Comparison of ENCODE assay signal across 21 cellular contexts in genomic region chrX:124605518-124605917, GRCh38.
DNase-seq lines count a peak whose midpoint lies in the region; ATAC-seq, FAIRE-seq and TF ChIP-seq lines count a peak whose summit lies in the region.
"Had no signal": no experiment of that assay in that cellular context is flagged by ENCODE, and none has a peak within 500 bp of the region (broad histone marks: within the 10 kb centered on the region; RNA-seq: fewer than 3 reads in every experiment).

No MANE protein-coding gene starts in this region.

- no peak for DNase-seq in A549 (ENCODE audit: low read depth in 1 of 2, low spot score in 1 of 2)
- peak; percentile 10 for DNase-seq in RWPE1 (ENCODE audit: low spot score)
- peak; percentile 27 for DNase-seq in epithelial cell of esophagus (ENCODE audit: low read depth)
- peak; percentile 12 for DNase-seq in kidney tubule cell (ENCODE audit: low spot score)
- no peak for DNase-seq in NCI-H69 (lab: John Stamatoyannopoulos, UW)
- DNase-seq: 8988T; C1 segment of cervical spinal cord; Calu3; CD4-positive, alpha-beta memory T cell; COR-L47; DMS79; EL; GDM1; GOT3; HFFc6 had no signal

- no peak overlapping the region for H3K27ac ChIP-seq in A549
- no peak overlapping the region for H3K27ac ChIP-seq in RWPE1

- H3K4me3 ChIP-seq in A549 (no peak overlapping the region), epithelial cell of esophagus (ENCODE audit: low read length) (no peak overlapping the region)
- H3K4me3 ChIP-seq: GM12878, HAP-1 had no signal

- no peak for TF ChIP-seq EP300 in A549 (IDR thresholded peaks at IDR 0.05)

- TF ChIP-seq CTCF in A549 (IDR thresholded peaks at IDR 0.05) (no peak), RWPE1 (conservative IDR thresholded peaks at IDR 0.05; ENCODE audit: low read depth) (no peak), epithelial cell of esophagus (IDR thresholded peaks at IDR 0.05; ENCODE audit: insufficient read depth, low read depth, low read length, missing control alignments) (no peak)

- no peak for TF ChIP-seq RAD21 in A549 (conservative IDR thresholded peaks at IDR 0.05 in 1 of 2, IDR thresholded peaks at IDR 0.05 in 1 of 2)

- H3K9me3 ChIP-seq in A549, result no peaks in the 10 kb centered on the region
- H3K9me3 ChIP-seq: HAP-1 had no signal

- no peaks in the 10 kb centered on the region for H3K4me1 ChIP-seq in A549
- H3K4me1 ChIP-seq: HAP-1 had no signal

- TF ChIP-seq POLR2A in A549 (IDR thresholded peaks at IDR 0.05; ENCODE audit: low read length), result no peak

- 35% methylated on average over 1 of the region's 1 CpG for WGBS in A549 (ENCODE audit: missing lambda C conversion rate)

- H3K4me2 ChIP-seq in A549, result no peak overlapping the region

- CTCF ChIA-PET in A549 (lab: Yijun Ruan, JAX), result no interaction called here
- CTCF ChIA-PET in RWPE1 (lab: Yijun Ruan, JAX), result interaction anchor here (0.6 kb wide), 1 partner anchor 1222 kb away, joined by 3 read pairs; no protein-coding TSS in a partner anchor

- ATAC-seq in A549, result no peak
- ATAC-seq in GM21447 (IDR thresholded peaks at IDR 0.05; ENCODE audit: unreplicated experiment), result no peak
- no peak for ATAC-seq in GM19455 (IDR thresholded peaks at IDR 0.05; ENCODE audit: unreplicated experiment)
- ATAC-seq: GM12878 had no signal

- peak; percentile 76 for FAIRE-seq in A549 (lab: Jason Lieb, UNC)
- FAIRE-seq: GM12878, GM19239, H54 had no signal

- POLR2A ChIA-PET in A549 (lab: Yijun Ruan, JAX), result no interaction called here
- POLR2A ChIA-PET in RWPE1 (lab: Yijun Ruan, JAX; ENCODE audit: low non-redundant PET), result no interaction called here

TF ChIP-seq in A549, 52 proteins besides CTCF, POLR2A, EP300 and RAD21:
- no peak for TF ChIP-seq GATA3 (IDR thresholded peaks at IDR 0.05; ENCODE audit: borderline replicate concordance)
- no peak for TF ChIP-seq HOXB13 (CRISPR knock-in tag; IDR thresholded peaks at IDR 0.05; ENCODE audit: low read depth)
- TF ChIP-seq CBX8 (IDR thresholded peaks at IDR 0.05), result no peak
- no peak for TF ChIP-seq PBX3 (IDR thresholded peaks at IDR 0.05)
- no peak for TF ChIP-seq SREBF2 (IDR thresholded peaks at IDR 0.05)
- TF ChIP-seq CBX2 (IDR thresholded peaks at IDR 0.05; ENCODE audit: borderline replicate concordance, low read depth), result no peak
- TF ChIP-seq HOXA7 (CRISPR knock-in tag; IDR thresholded peaks at IDR 0.05), result no peak
- TF ChIP-seq MAFK (IDR thresholded peaks at IDR 0.05; ENCODE audit: partially characterized antibody), result no peak
- no peak for TF ChIP-seq FOSB (CRISPR knock-in tag; IDR thresholded peaks at IDR 0.05)
- TF ChIP-seq HMGXB4 (CRISPR knock-in tag; IDR thresholded peaks at IDR 0.05; ENCODE audit: borderline replicate concordance), result no peak
- no peak for TF ChIP-seq MAX (IDR thresholded peaks at IDR 0.05)
- no peak for TF ChIP-seq KDM1A (IDR thresholded peaks at IDR 0.05; ENCODE audit: low read depth)

Comparison
In these comparisons a context has a peak if more than half of its experiments do, and no peak if none do; other contexts are left out.
1. DNase-seq: peak in RWPE1 (single experiment), epithelial cell of esophagus (single experiment) and kidney tubule cell (single experiment); none in A549 (0 of 2) and NCI-H69 (single experiment).